Comparison of ENCODE assay signal across 9 cellular contexts in the genomic region with DNA sequence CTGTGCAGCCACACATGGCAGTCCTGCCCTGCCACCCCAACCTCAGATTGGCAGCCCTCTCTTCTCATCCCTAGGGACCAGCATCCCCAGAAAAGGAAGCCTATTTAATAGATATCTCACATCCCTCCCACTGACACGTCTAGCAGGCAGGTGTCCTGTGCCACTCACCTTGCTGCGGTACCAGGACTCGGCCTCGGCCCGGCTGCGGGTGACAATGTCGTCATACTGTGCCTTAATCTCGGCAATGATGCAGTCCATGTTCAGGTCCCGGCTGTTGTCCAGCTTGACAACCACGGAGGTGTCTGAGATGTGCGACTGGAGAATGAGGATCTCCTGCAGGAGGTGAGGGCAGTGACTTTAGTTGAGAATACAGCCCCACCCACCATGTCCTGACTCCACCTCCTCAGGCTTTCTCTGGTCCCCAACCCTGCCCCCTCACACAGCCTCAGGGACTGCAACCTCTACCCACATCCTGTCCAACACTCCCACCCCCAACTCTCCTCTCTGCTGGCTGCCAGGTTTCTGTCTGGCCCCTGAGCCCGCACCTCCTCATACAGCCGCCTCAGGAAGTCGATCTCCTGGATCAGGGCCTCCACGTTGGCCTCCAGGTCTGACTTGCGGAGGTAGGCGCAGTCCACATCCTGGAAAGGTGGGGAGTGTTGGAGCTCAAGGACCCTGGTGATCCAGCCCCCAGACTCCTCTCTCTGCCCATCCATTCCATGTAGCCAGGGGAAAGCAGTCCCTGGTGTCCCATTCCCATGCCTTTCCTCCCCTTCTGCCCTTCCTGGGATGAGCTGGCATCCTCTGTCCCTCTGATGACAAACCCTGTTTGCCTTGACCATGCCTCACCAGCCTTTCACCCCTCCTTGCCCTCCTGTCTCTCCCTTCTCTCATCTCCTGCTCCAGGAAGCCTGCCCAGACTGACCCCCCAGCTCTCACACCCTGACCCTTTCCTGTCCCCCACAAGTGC. TPM values are rescaled to one million over a fixed set of nuclear protein-coding genes. Genes with fewer than 3 reads are reported as not detected.
A peak's percentile ranks its signal among the peaks of the same experiment; 100 is the strongest.
DNase-seq lines count a peak whose midpoint lies in the region; ATAC-seq and TF ChIP-seq lines count a peak whose summit lies in the region.
"Not testable (repeated sequence)": the region's sequence is repeated elsewhere in the genome, so short reads cannot be mapped to it uniquely, and the experiment has no call there.
"Had no signal": no experiment of that assay in that cellular context is flagged by ENCODE, and none has a peak within 500 bp of the region (broad histone marks: within the 10 kb centered on the region; RNA-seq: fewer than 3 reads in every experiment).

No MANE protein-coding gene starts in this region.

- no CpG with 5 or more reads among the region's 17 CpGs for WGBS in trophoblast cell (ENCODE audit: extremely low coverage, insufficient coverage, insufficient read length)

- H2BK12ac ChIP-seq in trophoblast cell (ENCODE audit: low read length): not testable (repeated sequence)

- not testable (repeated sequence) for H3K9me3 ChIP-seq in DND-41 (ENCODE audit: insufficient read depth, low read length, severe bottlenecking); trophoblast cell (ENCODE audit: insufficient read depth, low read depth, low read length)

- not testable (repeated sequence) for H3K27me3 ChIP-seq in DND-41 (ENCODE audit: insufficient read depth, low read length, poor library complexity); trophoblast cell (ENCODE audit: insufficient read depth, low read length)

- not testable (repeated sequence) for H3K4me3 ChIP-seq in DND-41 (ENCODE audit: low read depth in 1 of 2, low read length in 2 of 2); trophoblast cell (ENCODE audit: low read depth, low read length)

- H3K18ac ChIP-seq in trophoblast cell (ENCODE audit: low read length): not testable (repeated sequence)

- not testable (repeated sequence) for H3K4ac ChIP-seq in trophoblast cell (ENCODE audit: low read depth, low read length)

- H3K14ac ChIP-seq in trophoblast cell (ENCODE audit: low read length): not testable (repeated sequence)

- H4K8ac ChIP-seq in trophoblast cell (ENCODE audit: low read depth, low read length): not testable (repeated sequence)

- peaks cover 15% of the 10 kb centered on the region for H3K4me1 Mint-ChIP-seq in central memory CD8-positive, alpha-beta T cell

- not testable (repeated sequence) for DNase-seq in DND-41; central memory CD8-positive, alpha-beta T cell (ENCODE audit: low spot score in 2 of 2)
- DNase-seq in UCSD-AML1 (lab: John Stamatoyannopoulos, UW; ENCODE audit: unreplicated experiment): peak; percentile 68
- peak; percentile 72 to 81 for DNase-seq in trophoblast cell

- H4K20me1 ChIP-seq in DND-41 (ENCODE audit: insufficient read depth, low read length): not testable (repeated sequence)

- not testable (repeated sequence) for H3K9ac ChIP-seq in DND-41 (ENCODE audit: low read depth, low read length); trophoblast cell (ENCODE audit: low read length)

- not testable (repeated sequence) for H4K12ac ChIP-seq in trophoblast cell (ENCODE audit: low read depth, low read length)

- not testable (repeated sequence) for H4K91ac ChIP-seq in trophoblast cell (ENCODE audit: low read depth, low read length)

- not testable (repeated sequence) for H3K4me2 ChIP-seq in DND-41 (ENCODE audit: insufficient read depth, low read length); trophoblast cell (ENCODE audit: low read length)

- not testable (repeated sequence) for H2AK5ac ChIP-seq in trophoblast cell (ENCODE audit: low read length)

- H3K36me3 Mint-ChIP-seq in central memory CD8-positive, alpha-beta T cell (ENCODE audit: insufficient read depth): not testable (repeated sequence)

- H3K27ac Mint-ChIP-seq in central memory CD8-positive, alpha-beta T cell (ENCODE audit: low read depth): peak overlapping the region; percentile 68

- not testable (repeated sequence) for H3K36me3 ChIP-seq in DND-41 (ENCODE audit: insufficient read depth, low read length); trophoblast cell (ENCODE audit: control insufficient read depth in 1 of 2, insufficient read depth in 2 of 2, low read length in 2 of 2)

- not testable (repeated sequence) for H3K9me3 Mint-ChIP-seq in central memory CD8-positive, alpha-beta T cell

- not testable (repeated sequence) for H3K79me1 ChIP-seq in trophoblast cell (ENCODE audit: low read length)

- TF ChIP-seq CTCF in DND-41 (IDR thresholded peaks at IDR 0.05; ENCODE audit: borderline replicate concordance, extremely low read depth, low read length, poor library complexity, severe bottlenecking): not testable (repeated sequence)

- H3K4me3 Mint-ChIP-seq in central memory CD8-positive, alpha-beta T cell: peak overlapping the region; percentile 33

- not testable (repeated sequence) for H3K79me2 ChIP-seq in DND-41 (ENCODE audit: insufficient read depth, low read length); trophoblast cell (ENCODE audit: control insufficient read depth, insufficient read depth, low read length, poor library complexity)

- H2AFZ ChIP-seq in DND-41 (ENCODE audit: low read depth, low read length); trophoblast cell (ENCODE audit: insufficient read depth, low read length, poor library complexity): not testable (repeated sequence)

- H3K27me3 Mint-ChIP-seq in central memory CD8-positive, alpha-beta T cell: not testable (repeated sequence)

- ATAC-seq in DND-41 (ENCODE audit: insufficient read depth, low read depth) (peak; percentile 52; the same call in 1 of the 3 replicates), GM18867 (IDR thresholded peaks at IDR 0.05; ENCODE audit: unreplicated experiment) (peak; percentile 83), GM21381 (IDR thresholded peaks at IDR 0.05; ENCODE audit: unreplicated experiment) (peak; percentile 86), HG02798 (IDR thresholded peaks at IDR 0.05; ENCODE audit: poor library complexity, unreplicated experiment) (peak; percentile 75), HG03460 (IDR thresholded peaks at IDR 0.05; ENCODE audit: unreplicated experiment) (peak; percentile 88)
- peak; percentile 77 for ATAC-seq in central memory CD8-positive, alpha-beta T cell (replicated peaks; ENCODE audit: extremely low read depth, poor library complexity, severe bottlenecking)

- not testable (repeated sequence) for H3K4me1 ChIP-seq in DND-41 (ENCODE audit: insufficient read depth, low read length); trophoblast cell (ENCODE audit: control insufficient read depth in 1 of 2, insufficient read depth in 2 of 2, low read length in 2 of 2)

- H2BK5ac ChIP-seq in trophoblast cell (ENCODE audit: low read depth, low read length, poor library complexity): not testable (repeated sequence)

- not testable (repeated sequence) for H3K27ac ChIP-seq in DND-41 (ENCODE audit: low read length); trophoblast cell (ENCODE audit: low read depth, low read length)

- not testable (repeated sequence) for H3K23ac ChIP-seq in trophoblast cell (ENCODE audit: low read length)

- H2BK120ac ChIP-seq in trophoblast cell (ENCODE audit: insufficient read depth, low read length, poor library complexity): not testable (repeated sequence)

RNA-seq across cellular contexts. Expression of gene KRT81, which starts 3.2 kb away (rescaled TPM):
- 0.10 and 0.15 TPM in 2 replicates for polyA plus RNA-seq in trophoblast cell (2013)
- polyA plus RNA-seq: heart left ventricle had no signal

RNA-seq across cellular contexts. Expression of gene KRT86, which starts 13.7 kb away (rescaled TPM):
- polyA plus RNA-seq in trophoblast cell (2013): 0.10 and 0.14 TPM in 2 replicates
- polyA plus RNA-seq: heart left ventricle had no signal

RNA-seq across cellular contexts. Expression of gene KRT83, which starts 33.1 kb away (rescaled TPM):
- not detected in 2 replicates for polyA plus RNA-seq in trophoblast cell (2013)
- polyA plus RNA-seq: heart left ventricle had no signal

RNA-seq across cellular contexts. Expression of gene KRT7, which starts 55.1 kb away (rescaled TPM):
- polyA plus RNA-seq in trophoblast cell (2013): 666 and 746 TPM in 2 replicates
